ENCODE assay signal across 8 cellular contexts in the genomic region with DNA sequence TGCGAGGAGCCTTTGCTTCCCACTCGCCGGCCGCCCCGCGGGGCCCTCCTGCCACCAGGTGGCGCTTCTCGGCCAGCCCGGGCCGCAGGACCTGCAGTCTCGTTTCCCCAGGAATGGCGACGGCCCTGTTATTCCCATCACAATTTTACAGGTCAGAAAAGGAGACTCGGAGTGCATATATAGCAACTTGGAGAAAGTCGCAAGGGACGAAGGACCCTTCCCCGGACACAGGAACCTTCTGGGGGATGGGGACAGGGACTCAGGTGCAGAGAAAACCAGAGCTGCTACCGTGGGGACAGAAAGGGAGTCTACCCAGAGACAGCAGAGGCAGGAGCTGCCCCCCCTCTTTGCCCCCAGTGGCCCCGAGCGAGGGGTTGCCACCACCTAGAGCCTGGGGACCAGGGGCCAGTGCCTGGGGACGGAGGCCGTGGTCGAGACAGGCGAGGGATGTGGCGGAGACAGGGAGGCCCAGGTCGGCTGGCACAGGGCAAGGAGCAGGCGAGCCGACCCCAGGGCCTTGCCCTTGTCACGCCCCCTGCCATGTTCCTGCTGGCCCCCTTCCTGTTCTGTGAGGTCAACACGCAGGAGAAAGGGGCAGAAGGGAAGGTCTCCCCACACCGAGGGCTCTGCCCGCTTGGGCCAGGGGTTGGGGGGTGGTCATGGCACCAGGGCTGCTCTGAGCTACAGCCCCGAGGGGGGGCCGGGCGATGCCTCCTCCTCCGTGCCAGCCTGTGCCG. TPM values are rescaled to one million over a fixed set of nuclear protein-coding genes. Genes with fewer than 3 reads are reported as not detected.
A peak's percentile ranks its signal among the peaks of the same experiment; 100 is the strongest.
DNase-seq lines count a peak whose midpoint lies in the region; ATAC-seq and TF ChIP-seq lines count a peak whose summit lies in the region.

No MANE protein-coding gene starts in this region.

- H3K36me3 ChIP-seq in iPS-15b (ENCODE audit: control insufficient read depth, insufficient read depth, low read length) (no peaks in the 10 kb centered on the region), gastrocnemius medialis (no peaks in the 10 kb centered on the region)

- DNase-seq in GM13976 (ENCODE audit: low spot score) (peak; percentile 88), NCI-H128 (lab: John Stamatoyannopoulos, UW; ENCODE audit: unreplicated experiment) (peak; percentile 63), MCF 10A (ENCODE audit: unreplicated experiment) (peak; percentile 67), gastrocnemius medialis (peak; percentile 51 to 52)

- H3K4me1 ChIP-seq in iPS-15b (ENCODE audit: control insufficient read depth, insufficient read depth, low read length) (peaks cover 2% of the 10 kb centered on the region), gastrocnemius medialis (peaks cover 5 to 7% of the 10 kb centered on the region in 2 donors)

- peak overlapping the region; percentile 64 for H3K4me3 Mint-ChIP-seq in MCF 10A (ENCODE audit: unreplicated experiment)

- CTCF ChIA-PET in MCF 10A (lab: Yijun Ruan, JAX), result interaction anchor here (0.6 to 6.0 kb wide), 68 partner anchors 8 to 1207 kb away, joined by 3 to 171 read pairs (median 5); a partner anchor contains a TSS

- peak overlapping the region; percentile 79 for H3K9ac ChIP-seq in iPS-15b (ENCODE audit: low read depth, low read length)

- no peak for TF ChIP-seq POLR2A in gastrocnemius medialis (IDR thresholded peaks at IDR 0.05)

- POLR2A ChIA-PET in MCF 10A (lab: Yijun Ruan, JAX), result interaction anchor here (0.6 to 2.6 kb wide), 12 partner anchors 24 to 308 kb away, joined by 3 to 49 read pairs (median 4); a partner anchor contains a TSS

- H3K27ac Mint-ChIP-seq in MCF 10A (ENCODE audit: low read depth, unreplicated experiment), result no peak overlapping the region

- intact Hi-C loops in MCF 10A (cut with micrococcal nuclease) (loop anchor here (1.0 to 5.0 kb wide), 3 partner anchors 41 to 457 kb away; no protein-coding TSS in a partner anchor), gastrocnemius medialis (cut with DNase I; ENCODE audit: low total_unique reads) (loop anchor here (1.0 to 5.0 kb wide), 3 partner anchors 41 to 458 kb away; no protein-coding TSS in a partner anchor)

- H3K27ac ChIP-seq in VCaP (peak overlapping the region; percentile 80), gastrocnemius medialis (peak overlapping the region in 2 of 4 donors; percentile 30 to 43)

- peaks cover 11% of the 10 kb centered on the region for H3K4me1 Mint-ChIP-seq in MCF 10A (ENCODE audit: insufficient read depth, unreplicated experiment)

- peaks cover 6% of the 10 kb centered on the region for H3K36me3 Mint-ChIP-seq in MCF 10A (ENCODE audit: insufficient read depth, unreplicated experiment)

- ATAC-seq in gastrocnemius medialis, result peak; percentile 79 to 81
- ATAC-seq in GM18861 (IDR thresholded peaks at IDR 0.05; ENCODE audit: unreplicated experiment), result no peak
- ATAC-seq in GM21717 (IDR thresholded peaks at IDR 0.05; ENCODE audit: unreplicated experiment), result no peak

- no peaks in the 10 kb centered on the region for H3K9me3 ChIP-seq in iPS-15b (ENCODE audit: control insufficient read depth, insufficient read depth, low read length)
- no peaks in the 10 kb centered on the region for H3K9me3 ChIP-seq in gastrocnemius medialis

- H3K9me3 Mint-ChIP-seq in MCF 10A (ENCODE audit: unreplicated experiment), result no peaks in the 10 kb centered on the region

- in situ Hi-C loops in GM13976 (cut with MboI; ENCODE audit: low sequenced_read_pairs, unreplicated experiment), result loop anchor here (10.0 kb wide), 1 partner anchor 121 kb away; no protein-coding TSS in a partner anchor
- in situ Hi-C loops in gastrocnemius medialis (cut with MboI; ENCODE audit: low sequenced_read_pairs in 4 of 4), result loop anchor here in 2 of 4 donors (10.0 to 25.0 kb wide), 3 partner anchors 131 to 469 kb away; a partner anchor contains a TSS

- peak; percentile 93 for TF ChIP-seq CTCF in GM13976 (IDR thresholded peaks at IDR 0.05; ENCODE audit: borderline replicate concordance, control extremely low read depth, extremely low read depth, insufficient read depth, missing control alignments)
- peak; percentile 96 for TF ChIP-seq CTCF in VCaP (conservative IDR thresholded peaks at IDR 0.05)
- peak; percentile 78 for TF ChIP-seq CTCF in MCF 10A (IDR thresholded peaks at IDR 0.05; ENCODE audit: unreplicated experiment)
- TF ChIP-seq CTCF in gastrocnemius medialis (IDR thresholded peaks at IDR 0.05 in 4 of 5, conservative IDR thresholded peaks at IDR 0.05 in 1 of 5), result peak; percentile 86 to 97 (median 90)

- BruUV-seq in MCF 10A (replicated peaks; lab: Mats Ljungman, UMichigan), result no TSS peak

- no peaks in the 10 kb centered on the region for H3K27me3 Mint-ChIP-seq in MCF 10A (ENCODE audit: insufficient read depth, unreplicated experiment)

- H3K27me3 ChIP-seq in iPS-15b (ENCODE audit: control insufficient read depth, insufficient read depth, low read length) (peaks cover 3% of the 10 kb centered on the region), gastrocnemius medialis (no peaks in the 10 kb centered on the region)

- H3K4me3 ChIP-seq in iPS-15b (ENCODE audit: low read depth, low read length) (peak overlapping the region; percentile 54), gastrocnemius medialis (peak overlapping the region in 3 of 4 donors; percentile 26 to 45 (median 27))

RNA-seq across cellular contexts. Expression of a gene that starts 3.5 kb away (rescaled TPM):
- total RNA-seq in MCF 10A (2022) (not detected in 2 replicates), gastrocnemius medialis (not detected)

RNA-seq across cellular contexts. Expression of a gene that starts 56.9 kb away (rescaled TPM):
- total RNA-seq in MCF 10A (2022), result 1.9 and 2.0 TPM in 2 replicates
- 1 to 10 TPM; 1.1 to 7.2 (median 4.9) TPM for total RNA-seq in gastrocnemius medialis

Comparison
In these comparisons a context has a peak if more than half of its experiments do, and no peak if none do; other contexts are left out.
1. ATAC-seq: peak in gastrocnemius medialis (2 of 2); none in GM18861 (single experiment) and GM21717 (single experiment).
2. Peak in every context shown above with its lines, with median percentiles within 50 percentile points of each other: DNase-seq and CTCF ChIP-seq.